Comparison of ENCODE assay signal across 13 cellular contexts in the genomic region with DNA sequence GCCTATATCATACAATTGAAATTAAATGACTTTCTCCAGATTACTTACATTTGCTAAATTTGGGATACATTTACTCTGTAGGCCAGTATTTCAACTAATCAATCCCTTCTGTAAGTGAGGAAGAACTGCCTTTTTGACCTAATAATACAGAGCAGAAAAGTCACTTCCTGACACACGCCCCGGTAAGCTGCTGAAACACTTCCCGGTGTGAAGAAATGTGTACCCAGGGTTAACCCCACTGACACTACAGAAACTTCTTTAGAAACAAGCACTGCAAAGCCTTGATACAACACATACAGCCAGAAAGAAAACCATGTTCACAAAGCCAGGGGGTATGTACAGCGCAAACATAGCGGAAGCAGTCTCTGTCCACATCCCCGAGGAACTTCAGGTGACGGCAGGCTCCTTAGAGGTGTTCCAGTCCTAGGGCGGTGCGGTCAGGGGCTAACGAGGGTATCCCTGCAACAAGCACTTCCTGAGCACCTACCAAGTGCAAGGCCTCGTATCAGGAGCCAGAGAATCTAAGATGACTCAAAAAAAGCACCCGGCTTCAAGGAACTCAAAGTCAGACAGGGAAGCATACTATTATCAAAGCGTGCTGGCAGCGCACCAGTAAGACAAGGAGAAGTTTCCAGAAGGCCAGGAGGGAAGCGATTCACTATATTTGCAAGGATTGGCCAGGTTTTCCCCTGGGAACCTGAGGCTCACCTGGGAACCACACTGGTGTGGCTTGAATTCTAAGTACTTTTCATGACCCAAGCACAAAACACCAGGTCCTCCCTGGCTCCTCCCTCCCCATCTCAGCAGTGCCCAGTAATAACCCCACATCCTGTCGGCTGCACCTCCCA. TPM values are rescaled to one million over a fixed set of nuclear protein-coding genes. Genes with fewer than 3 reads are reported as not detected.
DNase-seq lines count a peak whose midpoint lies in the region; ATAC-seq, FAIRE-seq and TF ChIP-seq lines count a peak whose summit lies in the region.
"Had no signal": no experiment of that assay in that cellular context is flagged by ENCODE, and none has a peak within 500 bp of the region (broad histone marks: within the 10 kb centered on the region; RNA-seq: fewer than 3 reads in every experiment).

No MANE protein-coding gene starts in this region.

- dilution Hi-C loops in endothelial cell of umbilical vein (cut with MboI; ENCODE audit: extremely low pct_ligation_motif_present, low sequenced_read_pairs): no loop called here

- CTCF ChIA-PET in endothelial cell of umbilical vein (lab: Charles Lee): no interaction called here

- FAIRE-seq in endothelial cell of umbilical vein (lab: Jason Lieb, UNC): no peak

- peaks cover 3% of the 10 kb centered on the region for H3K36me3 Mint-ChIP-seq in neural progenitor cell

- peaks cover 0 to 66% of the 10 kb centered on the region in 2 donors for H3K4me1 ChIP-seq in right atrium auricular region
- peaks cover 26% of the 10 kb centered on the region for H3K4me1 ChIP-seq in endothelial cell of umbilical vein (ENCODE audit: control insufficient read depth, extremely low read depth, insufficient read depth, low read length)
- peaks cover 66% of the 10 kb centered on the region for H3K4me1 ChIP-seq in neural progenitor cell

- peaks cover 31% of the 10 kb centered on the region for H3F3A ChIP-seq in neural progenitor cell (ENCODE audit: low read depth)

- no TSS peak for BruUV-seq in endothelial cell of umbilical vein (replicated peaks; lab: Mats Ljungman, UMichigan)

- H3K27me3 ChIP-seq in right atrium auricular region (no peaks in the 10 kb centered on the region), endothelial cell of umbilical vein (ENCODE audit: control insufficient read depth in 2 of 2, insufficient read depth in 2 of 2, low read length in 2 of 2) (peaks cover 0 to 1% of the 10 kb centered on the region in 2 experiments), neural progenitor cell (no peaks in the 10 kb centered on the region)

- H3K36me3 ChIP-seq in right atrium auricular region: no peaks in the 10 kb centered on the region
- no peaks in the 10 kb centered on the region for H3K36me3 ChIP-seq in endothelial cell of umbilical vein (ENCODE audit: control insufficient read depth in 2 of 2, extremely low read depth in 1 of 2, insufficient read depth in 2 of 2, low read length in 2 of 2)
- no peaks in the 10 kb centered on the region for H3K36me3 ChIP-seq in neural progenitor cell

- H3K9ac ChIP-seq in endothelial cell of umbilical vein (replicated peaks; ENCODE audit: extremely low read depth, insufficient read depth, low read length): no peak overlapping the region
- H3K9ac ChIP-seq in neural progenitor cell: no peak overlapping the region

- no peaks in the 10 kb centered on the region for H3K9me1 ChIP-seq in endothelial cell of umbilical vein (replicated peaks; ENCODE audit: control insufficient read depth, extremely low read depth, insufficient read depth, low read length)

- intact Hi-C loops in Right ventricle myocardium inferior (cut with DNase I) (no loop called here), endothelial cell of umbilical vein (cut with micrococcal nuclease) (no loop called here)

- H4K20me1 ChIP-seq in endothelial cell of umbilical vein (replicated peaks; ENCODE audit: control insufficient read depth, extremely low read depth, insufficient read depth, low read length): no peaks in the 10 kb centered on the region
- H4K20me1 ChIP-seq in neural progenitor cell (ENCODE audit: low read depth): peaks cover 100% of the 10 kb centered on the region

- H3K9me3 Mint-ChIP-seq in neural progenitor cell: no peaks in the 10 kb centered on the region

- H3K9me3 ChIP-seq in right atrium auricular region (no peaks in the 10 kb centered on the region), endothelial cell of umbilical vein (replicated peaks; ENCODE audit: control insufficient read depth, insufficient read depth, low read length) (no peaks in the 10 kb centered on the region), neural progenitor cell (ENCODE audit: low read depth) (no peaks in the 10 kb centered on the region)

- TF ChIP-seq CTCF in right atrium auricular region (IDR thresholded peaks at IDR 0.05) (no peak), endothelial cell of umbilical vein (IDR thresholded peaks at IDR 0.05; ENCODE audit: extremely low read depth in 1 of 2, insufficient read depth in 1 of 2, low read depth in 1 of 2, low read length in 2 of 2) (no peak), neural progenitor cell (IDR thresholded peaks at IDR 0.05) (no peak)

- peak overlapping the region; percentile 25 for H3K27ac Mint-ChIP-seq in neural progenitor cell

- no peak overlapping the region for H2AFZ ChIP-seq in endothelial cell of umbilical vein (ENCODE audit: low read depth, low read length)
- H2AFZ ChIP-seq in neural progenitor cell (replicated peaks): no peak overlapping the region

- peak overlapping the region; percentile 16 for H3K4me2 ChIP-seq in endothelial cell of umbilical vein (ENCODE audit: insufficient read depth, low read length)
- H3K4me2 ChIP-seq in neural progenitor cell: no peak overlapping the region

- POLR2A ChIA-PET in endothelial cell of umbilical vein (lab: Charles Lee): no interaction called here

- no peak overlapping the region for H3K4me3 ChIP-seq in right atrium auricular region
- H3K4me3 ChIP-seq in endothelial cell of umbilical vein (replicated peaks in 1 of 3; ENCODE audit: insufficient read depth in 1 of 3, low read depth in 1 of 3, low read length in 3 of 3): no peak overlapping the region
- no peak overlapping the region for H3K4me3 ChIP-seq in neural progenitor cell

- DNase-seq in right atrium auricular region (ENCODE audit: low spot score) (peak; percentile 58), Right ventricle myocardium inferior (ENCODE audit: missing footprints) (no peak), endothelial cell of umbilical vein (ENCODE audit: low read depth, low spot score) (no peak), neural progenitor cell (ENCODE audit: low spot score) (no peak), mesenteric fat pad (ENCODE audit: low spot score) (no peak), hepatic stellate cell (ENCODE audit: low spot score) (no peak)
- no peak for DNase-seq in activated CD4-positive, alpha-beta T cell treated with anti-CD3 and anti-CD28 coated beads for 1 hour
- DNase-seq: activated CD4-positive, alpha-beta T cell treated with anti-CD3 and anti-CD28 coated beads, Interleukin-2, amount 50 U/mL, for 4 hours; foreskin melanocyte; NCI-H226; Right ventricle myocardium superior; stimulated activated CD4-positive, alpha-beta T cell treated with anti-CD3 and anti-CD28 coated beads, Interleukin-4, amount 100 ng/mL, for 1 hour had no signal

- H3K4me3 Mint-ChIP-seq in neural progenitor cell: peak overlapping the region; percentile 14

- no peak for TF ChIP-seq POLR2A in endothelial cell of umbilical vein (IDR thresholded peaks at IDR 0.05; ENCODE audit: low read depth, low read length)

- H3K79me2 ChIP-seq in endothelial cell of umbilical vein (ENCODE audit: control insufficient read depth, insufficient read depth, low read length) (peaks cover 8% of the 10 kb centered on the region), neural progenitor cell (ENCODE audit: low read depth) (peaks cover 100% of the 10 kb centered on the region)

- peaks cover 10% of the 10 kb centered on the region for H3K27me3 Mint-ChIP-seq in neural progenitor cell (ENCODE audit: insufficient read depth, low read depth)

- ATAC-seq in Right ventricle myocardium inferior (no peak), HG02763 (IDR thresholded peaks at IDR 0.05; ENCODE audit: unreplicated experiment) (no peak)

- peaks cover 82% of the 10 kb centered on the region for H3K4me1 Mint-ChIP-seq in neural progenitor cell

- H3K27ac ChIP-seq in right atrium auricular region: no peak overlapping the region
- H3K27ac ChIP-seq in endothelial cell of umbilical vein (ENCODE audit: insufficient read depth, low read depth, low read length): no peak overlapping the region
- H3K27ac ChIP-seq in neural progenitor cell: no peak overlapping the region

TF ChIP-seq in endothelial cell of umbilical vein, 7 proteins besides CTCF, POLR2A, EP300 and RAD21:
- TF ChIP-seq FOS (IDR thresholded peaks at IDR 0.05; ENCODE audit: borderline replicate concordance, insufficient read depth, low read length): no peak
- no peak for TF ChIP-seq MYC (IDR thresholded peaks at IDR 0.05; ENCODE audit: low read depth, low read length)
- TF ChIP-seq, protein P1, sequence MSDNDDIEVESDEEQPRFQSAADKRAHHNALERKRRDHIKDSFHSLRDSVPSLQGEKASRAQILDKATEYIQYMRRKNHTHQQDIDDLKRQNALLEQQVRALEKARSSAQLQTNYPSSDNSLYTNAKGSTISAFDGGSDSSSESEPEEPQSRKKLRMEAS (IDR thresholded peaks at IDR 0.05; ENCODE audit: insufficient read depth, insufficient read length): no peak
- TF ChIP-seq POLR2AphosphoS5 (IDR thresholded peaks at IDR 0.05; ENCODE audit: insufficient read depth, low read depth, low read length): no peak
- TF ChIP-seq JUN (IDR thresholded peaks at IDR 0.05; ENCODE audit: borderline replicate concordance, insufficient read depth, insufficient read length, low read depth): no peak
- TF ChIP-seq GATA2 (IDR thresholded peaks at IDR 0.05; ENCODE audit: insufficient read depth, insufficient read length, low read depth, low read length): no peak
- no peak for TF ChIP-seq EZH2 (IDR thresholded peaks at IDR 0.05; ENCODE audit: borderline replicate concordance, low read depth, low read length, severe bottlenecking)

RNA-seq across cellular contexts. Expression of a gene that starts 46.6 kb away (rescaled TPM):
- total RNA-seq in right atrium auricular region: 10 to 100 TPM; 11.0 to 14.0 TPM
- 12.3 TPM for total RNA-seq in Right ventricle myocardium inferior
- total RNA-seq in endothelial cell of umbilical vein: 19.1 and 20.9 TPM in 2 replicates
- polyA plus RNA-seq in endothelial cell of umbilical vein: 3.6 TPM in 2 replicates
- polyA plus RNA-seq in endothelial cell of umbilical vein (2011; cell fraction: cytosol; rRNA removed): 2.1 and 2.6 TPM in 2 replicates
- 11.6 and 13.1 TPM in 2 replicates for polyA plus RNA-seq in endothelial cell of umbilical vein (2011; cell fraction: nucleus; rRNA removed)
- 5.5 and 9.5 TPM in 2 replicates for polyA plus RNA-seq in endothelial cell of umbilical vein (2012)
- 6.4 and 7.4 TPM in 2 replicates for polyA minus RNA-seq in endothelial cell of umbilical vein
- not detected for polyA minus RNA-seq in endothelial cell of umbilical vein (2011; cell fraction: cytosol; rRNA and poly(A)+ RNA removed)
- polyA minus RNA-seq in endothelial cell of umbilical vein (2011; cell fraction: nucleus; rRNA and poly(A)+ RNA removed): 8.9 and 11.2 TPM in 2 replicates
- 45.5 and 83.3 TPM in 2 replicates for total RNA-seq in neural progenitor cell (ENCODE audit: low replicate concordance)
- total RNA-seq in mesenteric fat pad: 20.3 TPM
